In the genomic region with DNA sequence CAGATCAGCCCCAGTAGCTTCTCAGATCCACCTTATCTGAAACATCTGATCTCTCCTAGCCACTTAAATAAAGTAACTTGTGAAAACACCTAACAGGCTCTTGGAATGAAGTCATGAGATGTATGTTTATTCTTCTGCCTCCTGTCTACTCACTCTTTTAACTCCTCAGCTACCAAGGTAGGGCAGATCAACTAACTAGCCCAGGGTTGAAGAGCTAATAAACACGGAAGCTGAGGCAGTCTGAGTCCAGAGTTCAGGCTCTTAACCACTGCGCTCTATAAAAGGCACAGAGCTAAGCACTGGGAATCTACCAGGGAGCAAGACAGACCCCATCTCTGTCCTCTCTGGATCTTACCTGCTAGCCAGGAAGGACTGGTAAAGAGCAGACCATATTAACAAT, we compare ENCODE assay signal across 1 cellular context.
A peak's percentile ranks its signal among the peaks of the same experiment; 100 is the strongest.
TF ChIP-seq lines count a peak whose summit lies in the region.
"Not testable (repeated sequence)": the region's sequence is repeated elsewhere in the genome, so short reads cannot be mapped to it uniquely, and the experiment has no call there.

No MANE protein-coding gene starts in this region.

TF ChIP-seq in HepG2, 621 proteins besides CTCF, POLR2A, EP300 and RAD21 (continued from another document):
- not testable (repeated sequence) for TF ChIP-seq SOX13 (IDR thresholded peaks at IDR 0.05); GABPA (IDR thresholded peaks at IDR 0.05; ENCODE audit: low read depth, low read length); LCORL (IDR thresholded peaks at IDR 0.05)
- TF ChIP-seq SOX13 (CRISPR knock-in tag; conservative IDR thresholded peaks at IDR 0.05 in 1 of 2, IDR thresholded peaks at IDR 0.05 in 1 of 2) (peak in 1 of 2 experiments; percentile 65; a peak in 2 of 4 replicates), ERF (CRISPR knock-in tag; IDR thresholded peaks at IDR 0.05) (0 out of 2 replicates have a peak, but pooled peaks have one; percentile 26), GABPA (CRISPR knock-in tag; IDR thresholded peaks at IDR 0.05; ENCODE audit: low read depth) (0 out of 2 replicates have a peak, but pooled peaks have one; percentile 37), LCORL (CRISPR knock-in tag; IDR thresholded peaks at IDR 0.05) (peak; percentile 38; the same call in 1 of the 2 replicates), ZNF331 (CRISPR knock-in tag; IDR thresholded peaks at IDR 0.05) (0 out of 2 replicates have a peak, but pooled peaks have one; percentile 18), HMG20A (CRISPR knock-in tag; IDR thresholded peaks at IDR 0.05; ENCODE audit: borderline replicate concordance) (peak; percentile 65; the same call in 1 of the 2 replicates), ZNF205 (CRISPR knock-in tag; IDR thresholded peaks at IDR 0.05) (peak; percentile 23; the same call in 1 of the 2 replicates)
- TF ChIP-seq, protein P1, sequence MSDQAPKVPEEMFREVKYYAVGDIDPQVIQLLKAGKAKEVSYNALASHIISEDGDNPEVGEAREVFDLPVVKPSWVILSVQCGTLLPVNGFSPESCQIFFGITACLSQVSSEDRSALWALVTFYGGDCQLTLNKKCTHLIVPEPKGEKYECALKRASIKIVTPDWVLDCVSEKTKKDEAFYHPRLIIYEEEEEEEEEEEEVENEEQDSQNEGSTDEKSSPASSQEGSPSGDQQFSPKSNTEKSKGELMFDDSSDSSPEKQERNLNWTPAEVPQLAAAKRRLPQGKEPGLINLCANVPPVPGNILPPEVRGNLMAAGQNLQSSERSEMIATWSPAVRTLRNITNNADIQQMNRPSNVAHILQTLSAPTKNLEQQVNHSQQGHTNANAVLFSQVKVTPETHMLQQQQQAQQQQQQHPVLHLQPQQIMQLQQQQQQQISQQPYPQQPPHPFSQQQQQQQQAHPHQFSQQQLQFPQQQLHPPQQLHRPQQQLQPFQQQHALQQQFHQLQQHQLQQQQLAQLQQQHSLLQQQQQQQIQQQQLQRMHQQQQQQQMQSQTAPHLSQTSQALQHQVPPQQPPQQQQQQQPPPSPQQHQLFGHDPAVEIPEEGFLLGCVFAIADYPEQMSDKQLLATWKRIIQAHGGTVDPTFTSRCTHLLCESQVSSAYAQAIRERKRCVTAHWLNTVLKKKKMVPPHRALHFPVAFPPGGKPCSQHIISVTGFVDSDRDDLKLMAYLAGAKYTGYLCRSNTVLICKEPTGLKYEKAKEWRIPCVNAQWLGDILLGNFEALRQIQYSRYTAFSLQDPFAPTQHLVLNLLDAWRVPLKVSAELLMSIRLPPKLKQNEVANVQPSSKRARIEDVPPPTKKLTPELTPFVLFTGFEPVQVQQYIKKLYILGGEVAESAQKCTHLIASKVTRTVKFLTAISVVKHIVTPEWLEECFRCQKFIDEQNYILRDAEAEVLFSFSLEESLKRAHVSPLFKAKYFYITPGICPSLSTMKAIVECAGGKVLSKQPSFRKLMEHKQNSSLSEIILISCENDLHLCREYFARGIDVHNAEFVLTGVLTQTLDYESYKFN (CRISPR knock-in tag; conservative IDR thresholded peaks at IDR 0.05), result peak; percentile 80
- TF ChIP-seq, protein P2, sequence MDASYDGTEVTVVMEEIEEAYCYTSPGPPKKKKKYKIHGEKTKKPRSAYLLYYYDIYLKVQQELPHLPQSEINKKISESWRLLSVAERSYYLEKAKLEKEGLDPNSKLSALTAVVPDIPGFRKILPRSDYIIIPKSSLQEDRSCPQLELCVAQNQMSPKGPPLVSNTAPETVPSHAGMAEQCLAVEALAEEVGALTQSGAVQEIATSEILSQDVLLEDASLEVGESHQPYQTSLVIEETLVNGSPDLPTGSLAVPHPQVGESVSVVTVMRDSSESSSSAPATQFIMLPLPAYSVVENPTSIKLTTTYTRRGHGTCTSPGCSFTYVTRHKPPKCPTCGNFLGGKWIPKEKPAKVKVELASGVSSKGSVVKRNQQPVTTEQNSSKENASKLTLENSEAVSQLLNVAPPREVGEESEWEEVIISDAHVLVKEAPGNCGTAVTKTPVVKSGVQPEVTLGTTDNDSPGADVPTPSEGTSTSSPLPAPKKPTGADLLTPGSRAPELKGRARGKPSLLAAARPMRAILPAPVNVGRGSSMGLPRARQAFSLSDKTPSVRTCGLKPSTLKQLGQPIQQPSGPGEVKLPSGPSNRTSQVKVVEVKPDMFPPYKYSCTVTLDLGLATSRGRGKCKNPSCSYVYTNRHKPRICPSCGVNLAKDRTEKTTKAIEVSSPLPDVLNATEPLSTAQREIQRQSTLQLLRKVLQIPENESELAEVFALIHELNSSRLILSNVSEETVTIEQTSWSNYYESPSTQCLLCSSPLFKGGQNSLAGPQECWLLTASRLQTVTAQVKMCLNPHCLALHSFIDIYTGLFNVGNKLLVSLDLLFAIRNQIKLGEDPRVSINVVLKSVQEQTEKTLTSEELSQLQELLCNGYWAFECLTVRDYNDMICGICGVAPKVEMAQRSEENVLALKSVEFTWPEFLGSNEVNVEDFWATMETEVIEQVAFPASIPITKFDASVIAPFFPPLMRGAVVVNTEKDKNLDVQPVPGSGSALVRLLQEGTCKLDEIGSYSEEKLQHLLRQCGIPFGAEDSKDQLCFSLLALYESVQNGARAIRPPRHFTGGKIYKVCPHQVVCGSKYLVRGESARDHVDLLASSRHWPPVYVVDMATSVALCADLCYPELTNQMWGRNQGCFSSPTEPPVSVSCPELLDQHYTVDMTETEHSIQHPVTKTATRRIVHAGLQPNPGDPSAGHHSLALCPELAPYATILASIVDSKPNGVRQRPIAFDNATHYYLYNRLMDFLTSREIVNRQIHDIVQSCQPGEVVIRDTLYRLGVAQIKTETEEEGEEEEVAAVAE (CRISPR knock-in tag; IDR thresholded peaks at IDR 0.05; ENCODE audit: borderline replicate concordance), result peak; percentile 41; the same call in 1 of the 2 replicates
